In the genomic region with DNA sequence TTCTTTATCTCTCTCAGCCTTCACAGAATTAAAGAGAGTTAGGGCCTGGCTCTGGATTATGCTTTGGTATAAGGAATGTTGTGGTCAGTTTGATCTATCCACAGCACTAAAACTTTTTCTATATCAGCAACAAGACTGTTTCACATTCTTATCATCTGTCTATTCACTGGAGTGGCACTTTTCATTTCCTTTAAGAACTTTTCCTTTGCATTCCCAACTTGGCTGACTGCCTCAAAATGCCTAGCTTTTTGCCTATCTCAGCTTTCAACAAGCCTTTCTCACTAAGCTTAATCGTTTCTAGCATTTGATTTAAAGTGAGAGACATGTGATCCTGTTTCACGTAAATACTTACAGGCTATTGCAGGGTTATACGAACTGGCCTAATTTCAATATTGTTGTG, we compare ENCODE assay signal across 29 cellular contexts.
DNase-seq lines count a peak whose midpoint lies in the region; ATAC-seq and TF ChIP-seq lines count a peak whose summit lies in the region.
"Had no signal": no experiment of that assay in that cellular context is flagged by ENCODE, and none has a peak within 500 bp of the region (broad histone marks: within the 10 kb centered on the region; RNA-seq: fewer than 3 reads in every experiment).

No MANE protein-coding gene starts in this region.

- no peak overlapping the region for H3K27ac Mint-ChIP-seq in MCF 10A (ENCODE audit: low read depth, unreplicated experiment)
- no peak overlapping the region for H3K27ac Mint-ChIP-seq in T-cell
- H3K27ac Mint-ChIP-seq: activated naive CD8-positive, alpha-beta T cell; H9 had no signal

- DNase-seq in M059J (ENCODE audit: low read depth) (peak; percentile 3), astrocyte of the cerebellum (ENCODE audit: low read depth) (peak; percentile 9), fibroblast of the aortic adventitia (ENCODE audit: low read depth) (peak; percentile 53), renal cortical epithelial cell (ENCODE audit: low read depth) (peak; percentile 26), DMS153 (lab: John Stamatoyannopoulos, UW) (no peak), MCF 10A (ENCODE audit: unreplicated experiment) (no peak), T-cell (no peak), right lobe of liver (no peak)
- DNase-seq: ACHN; activated CD4-positive, alpha-beta T cell treated with anti-CD3 and anti-CD28 coated beads, Interleukin-2, amount 50 U/mL, for 1 hour; activated CD4-positive, CD25-positive, alpha-beta regulatory T cell; activated effector memory CD4-positive, alpha-beta T cell treated with Interleukin-2 at 50 U/mL for 16 hours; activated T-cell treated with anti-CD3 and anti-CD28 coated beads, Interleukin-2, amount 50 U/mL, for 1 hour; aorta; BE2C; dorsolateral prefrontal cortex; H9; hypothalamus; left ventricle myocardium superior; MV-4-11; NCI-H146; NCI-H2107; NCI-H446; NCI-H748 treated with DMSO at 0.1 percent for 48 hours; psoas muscle; stimulated activated naive CD4-positive, alpha-beta T cell; upper lobe of left lung had no signal

- ATAC-seq in T-cell (replicated peaks in 1 of 4) (no peak), right lobe of liver (no peak)
- ATAC-seq: left ventricle myocardium superior, psoas muscle had no signal

- CTCF ChIA-PET in MCF 10A (lab: Yijun Ruan, JAX) (interaction anchor here (1.0 to 1.3 kb wide), 3 partner anchors 12 to 55 kb away, joined by 3 to 8 read pairs (median 5); no protein-coding TSS in a partner anchor), T-cell (lab: Charles Lee) (no interaction called here)

- H3K4me1 Mint-ChIP-seq in MCF 10A (ENCODE audit: insufficient read depth, unreplicated experiment) (no peaks in the 10 kb centered on the region), T-cell (no peaks in the 10 kb centered on the region)
- H3K4me1 Mint-ChIP-seq: H9 had no signal

- TF ChIP-seq CTCF in astrocyte of the cerebellum (IDR thresholded peaks at IDR 0.05; ENCODE audit: low read depth, low read length, missing control alignments): no peak
- no peak for TF ChIP-seq CTCF in fibroblast of the aortic adventitia (IDR thresholded peaks at IDR 0.05; ENCODE audit: insufficient read depth, low read length)
- no peak for TF ChIP-seq CTCF in MCF 10A (IDR thresholded peaks at IDR 0.05; ENCODE audit: unreplicated experiment)
- no peak for TF ChIP-seq CTCF in right lobe of liver (IDR thresholded peaks at IDR 0.05)

- no peak for TF ChIP-seq POLR2A in right lobe of liver (IDR thresholded peaks at IDR 0.05)

- in situ Hi-C loops in astrocyte of the cerebellum (cut with HindIII; ENCODE audit: low sequenced_read_pairs): no loop called here

- H3K27me3 Mint-ChIP-seq in MCF 10A (ENCODE audit: insufficient read depth, unreplicated experiment): peaks cover 12% of the 10 kb centered on the region
- H3K27me3 Mint-ChIP-seq in T-cell: no peaks in the 10 kb centered on the region
- H3K27me3 Mint-ChIP-seq: activated naive CD8-positive, alpha-beta T cell had no signal

- 64% methylated on average over 3 of the region's 3 CpGs for WGBS in right lobe of liver (ENCODE audit: insufficient coverage, low coverage, low lambda C conversion rate, missing lambda C conversion rate)

- H3K4me1 ChIP-seq in right lobe of liver: no peaks in the 10 kb centered on the region
- H3K4me1 ChIP-seq: psoas muscle had no signal

- no peaks in the 10 kb centered on the region for H3K9me3 ChIP-seq in right lobe of liver
- H3K9me3 ChIP-seq: BE2C, upper lobe of left lung had no signal

- H3K4me3 Mint-ChIP-seq in MCF 10A (ENCODE audit: unreplicated experiment) (no peak overlapping the region), T-cell (no peak overlapping the region)
- H3K4me3 Mint-ChIP-seq: activated naive CD8-positive, alpha-beta T cell; H9 had no signal

- no peaks in the 10 kb centered on the region for H3K36me3 Mint-ChIP-seq in MCF 10A (ENCODE audit: insufficient read depth, unreplicated experiment)
- no peaks in the 10 kb centered on the region for H3K36me3 Mint-ChIP-seq in T-cell
- H3K36me3 Mint-ChIP-seq: activated naive CD8-positive, alpha-beta T cell had no signal

- no peaks in the 10 kb centered on the region for H3K9me3 Mint-ChIP-seq in MCF 10A (ENCODE audit: unreplicated experiment)
- peaks cover 0 to 5% (median 0%) of the 10 kb centered on the region in 3 donors for H3K9me3 Mint-ChIP-seq in T-cell
- H3K9me3 Mint-ChIP-seq: H9 had no signal

- BruUV-seq in MCF 10A (replicated peaks; lab: Mats Ljungman, UMichigan): no TSS peak

- intact Hi-C loops in MCF 10A (cut with micrococcal nuclease): no loop called here
- intact Hi-C loops in right lobe of liver (cut with DNase I): no loop called here

- H3K27ac ChIP-seq in right lobe of liver: no peak overlapping the region
- H3K27ac ChIP-seq: dorsolateral prefrontal cortex, psoas muscle, skin epidermis, upper lobe of left lung had no signal

- no peaks in the 10 kb centered on the region for H3K27me3 ChIP-seq in right lobe of liver
- H3K27me3 ChIP-seq: BE2C, dorsolateral prefrontal cortex, upper lobe of left lung had no signal

- H3K4me3 ChIP-seq in astrocyte of the cerebellum (ENCODE audit: low read depth, low read length) (no peak overlapping the region), fibroblast of the aortic adventitia (ENCODE audit: low read depth, low read length) (no peak overlapping the region), right lobe of liver (no peak overlapping the region)
- H3K4me3 ChIP-seq: dorsolateral prefrontal cortex, psoas muscle, skin epidermis, upper lobe of left lung had no signal

- POLR2A ChIA-PET in MCF 10A (lab: Yijun Ruan, JAX) (no interaction called here), T-cell (lab: Charles Lee) (no interaction called here)

- peaks cover 0 to 3% (median 0%) of the 10 kb centered on the region in 4 donors for H3K36me3 ChIP-seq in right lobe of liver
- H3K36me3 ChIP-seq: BE2C, upper lobe of left lung had no signal

Comparison
In these comparisons a context has a peak if more than half of its experiments do, and no peak if none do; other contexts are left out.
1. DNase-seq: peak in M059J (single experiment), astrocyte of the cerebellum (single experiment), fibroblast of the aortic adventitia (single experiment) and renal cortical epithelial cell (single experiment); none in DMS153 (single experiment), MCF 10A (single experiment), T-cell (0 of 34) and right lobe of liver (0 of 3).